In the genomic region with DNA sequence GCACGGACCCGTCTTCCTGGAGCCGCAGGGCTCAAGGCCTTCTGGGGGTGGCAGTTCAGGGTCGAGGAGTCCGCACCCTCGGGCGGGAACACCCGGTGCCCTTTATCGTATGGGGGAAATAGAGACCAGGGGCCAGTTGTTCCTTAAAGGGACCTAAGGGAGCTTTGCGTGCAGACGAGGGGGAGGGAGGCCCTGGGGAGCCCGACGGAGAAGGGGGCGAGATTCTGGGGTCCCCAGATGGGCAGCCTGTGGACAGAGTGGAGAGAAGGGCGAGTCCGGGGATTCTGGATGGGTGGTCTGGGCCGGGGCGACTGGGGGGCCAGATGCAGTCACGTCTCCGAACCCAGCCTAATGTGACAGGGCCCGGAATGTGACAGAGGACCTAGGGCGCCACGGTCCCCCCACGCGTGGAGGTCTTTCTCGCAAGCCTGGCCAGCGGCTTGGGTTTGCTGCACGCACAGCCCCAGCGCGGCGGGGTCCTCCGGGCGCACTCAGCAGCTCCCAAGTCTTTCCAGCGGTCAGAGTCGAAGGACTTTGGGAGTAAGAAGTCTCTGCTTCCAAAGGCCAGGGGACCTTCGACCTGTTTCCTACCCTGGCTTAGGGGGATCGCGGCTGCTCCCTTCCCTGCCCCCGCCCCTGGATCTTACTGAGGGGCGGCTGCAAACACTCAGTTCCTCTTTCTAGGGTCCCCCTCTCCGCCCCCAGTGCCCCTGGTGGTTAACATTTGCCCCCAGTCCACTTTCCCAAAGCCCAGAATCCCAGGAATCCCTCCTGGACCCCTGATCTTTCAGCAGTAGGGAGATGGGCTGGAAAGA, we compare ENCODE assay signal across 8 cellular contexts. TPM values are rescaled to one million over a fixed set of nuclear protein-coding genes. Genes with fewer than 3 reads are reported as not detected.
A peak's percentile ranks its signal among the peaks of the same experiment; 100 is the strongest.
DNase-seq lines count a peak whose midpoint lies in the region; ATAC-seq, FAIRE-seq and TF ChIP-seq lines count a peak whose summit lies in the region.
"Had no signal": no experiment of that assay in that cellular context is flagged by ENCODE, and none has a peak within 500 bp of the region (broad histone marks: within the 10 kb centered on the region; RNA-seq: fewer than 3 reads in every experiment).

No MANE protein-coding gene starts in this region.

- H3K27ac ChIP-seq in HepG2 (ENCODE audit: extremely low read length, insufficient read depth, low read length), result no peak overlapping the region
- no peak overlapping the region for H3K27ac ChIP-seq in testis

- peaks cover 7% of the 10 kb centered on the region for H3K36me3 Mint-ChIP-seq in MCF 10A (ENCODE audit: insufficient read depth, unreplicated experiment)

- in situ Hi-C loops in HepG2 (cut with HindIII; ENCODE audit: extremely low pct_ligation_motif_present, low pct_unique_long_range_greater_than_20kb), result no loop called here

- TF ChIP-seq RAD21 in HepG2 (CRISPR knock-in tag; IDR thresholded peaks at IDR 0.05), result no peak

- peak overlapping the region; percentile 87 for H3K4me2 ChIP-seq in Loucy (ENCODE audit: low read depth, low read length, poor library complexity, severe bottlenecking)
- H3K4me2 ChIP-seq in HepG2 (ENCODE audit: low read depth, low read length), result peak overlapping the region; percentile 85

- H3K27me3 Mint-ChIP-seq in MCF 10A (ENCODE audit: insufficient read depth, unreplicated experiment), result no peaks in the 10 kb centered on the region

- H3K9ac ChIP-seq in Loucy (ENCODE audit: low read depth, low read length, poor library complexity, severe bottlenecking) (peak overlapping the region; percentile 83), HepG2 (ENCODE audit: insufficient read depth, low read depth, low read length) (peak overlapping the region; percentile 39; the same call in 1 of the 2 replicates)

- no peak overlapping the region for H3K27ac Mint-ChIP-seq in MCF 10A (ENCODE audit: low read depth, unreplicated experiment)

- WGBS in HepG2 (ENCODE audit: low lambda C conversion rate), result 18% methylated on average over 19 of the region's 41 CpGs
- 28 to 35% methylated on average over 24 to 38 of the region's 41 CpGs for WGBS in testis, 2 donors

- no peaks in the 10 kb centered on the region for H3K9me2 ChIP-seq in Loucy (replicated peaks; ENCODE audit: low read depth, low read length)

- peaks cover 8% of the 10 kb centered on the region for H3K4me1 Mint-ChIP-seq in MCF 10A (ENCODE audit: insufficient read depth, unreplicated experiment)

- TF ChIP-seq EP300 in HepG2 (IDR thresholded peaks at IDR 0.05; ENCODE audit: low read depth in 2 of 2, low read length in 2 of 2), result no peak
- TF ChIP-seq EP300 in HepG2 (CRISPR knock-in tag; IDR thresholded peaks at IDR 0.05; ENCODE audit: borderline replicate concordance), result no peak

- H3K4me3 Mint-ChIP-seq in MCF 10A (ENCODE audit: unreplicated experiment), result peak overlapping the region; percentile 56

- intact Hi-C loops in MCF 10A (cut with micrococcal nuclease), result no loop called here
- intact Hi-C loops in HepG2 (cut with micrococcal nuclease; ENCODE audit: unreplicated experiment), result no loop called here
- intact Hi-C loops in testis (cut with DNase I; ENCODE audit: low total_unique reads), result no loop called here

- no peaks in the 10 kb centered on the region for H3K9me3 Mint-ChIP-seq in MCF 10A (ENCODE audit: unreplicated experiment)

- POLR2A ChIA-PET in MCF 10A (lab: Yijun Ruan, JAX) (no interaction called here), HepG2 (lab: Yijun Ruan, JAX) (no interaction called here)

- DNase-seq in MCF 10A (ENCODE audit: unreplicated experiment) (no peak), HepG2 (ENCODE audit: low spot score) (no peak), testis (no peak), NCI-H748 (lab: John Stamatoyannopoulos, UW; ENCODE audit: unreplicated experiment) (no peak), NCI-H2081 treated with DMSO at 0.1 percent for 48 hours (lab: John Stamatoyannopoulos, UW) (no peak)
- DNase-seq: NCI-H524 treated with DMSO at 0.1 percent for 48 hours had no signal

- H3F3A ChIP-seq in Loucy (ENCODE audit: low read depth), result peaks cover 16% of the 10 kb centered on the region

- H3K79me2 ChIP-seq in Loucy (ENCODE audit: insufficient read depth, low read length) (peaks cover 39% of the 10 kb centered on the region), HepG2 (ENCODE audit: insufficient read depth, low read length) (no peaks in the 10 kb centered on the region)

- BruUV-seq in MCF 10A (replicated peaks; lab: Mats Ljungman, UMichigan), result no TSS peak
- no TSS peak for BruUV-seq in HepG2 (replicated peaks; lab: Mats Ljungman, UMichigan)

- H3K4me3 ChIP-seq in Loucy (ENCODE audit: low read length, poor library complexity, severe bottlenecking) (peak overlapping the region; percentile 79), HepG2 (replicated peaks in 1 of 3; ENCODE audit: insufficient read depth in 1 of 3, low read depth in 2 of 3, low read length in 3 of 3) (peak overlapping the region; percentile 38 to 71 (median 42)), testis (peak overlapping the region; percentile 47 to 59)

- no peak for FAIRE-seq in HepG2 (lab: Jason Lieb, UNC)

- TF ChIP-seq POLR2A in HepG2 (IDR thresholded peaks at IDR 0.05; ENCODE audit: insufficient read depth in 1 of 2, low read depth in 2 of 2, low read length in 2 of 2), result no peak
- TF ChIP-seq POLR2A in testis (IDR thresholded peaks at IDR 0.05), result no peak

- H2AFZ ChIP-seq in Loucy (ENCODE audit: low read length) (peak overlapping the region; percentile 83), HepG2 (ENCODE audit: low read length) (no peak overlapping the region)

- peaks cover 57% of the 10 kb centered on the region for H3K4me1 ChIP-seq in Loucy (ENCODE audit: insufficient read depth, low read length, poor library complexity, severe bottlenecking)
- peaks cover 23% of the 10 kb centered on the region for H3K4me1 ChIP-seq in HepG2 (ENCODE audit: insufficient read depth, low read length)
- peaks cover 12% of the 10 kb centered on the region for H3K4me1 ChIP-seq in testis

- TF ChIP-seq CTCF in Loucy (conservative IDR thresholded peaks at IDR 0.05; ENCODE audit: low read length) (no peak), MCF 10A (IDR thresholded peaks at IDR 0.05; ENCODE audit: unreplicated experiment) (no peak), HepG2 (CRISPR knock-in tag; IDR thresholded peaks at IDR 0.05) (no peak), testis (IDR thresholded peaks at IDR 0.05) (no peak)

- H3K27me3 ChIP-seq in Loucy (ENCODE audit: insufficient read depth, low read length, poor library complexity, severe bottlenecking) (no peaks in the 10 kb centered on the region), HepG2 (ENCODE audit: control insufficient read depth in 1 of 2, insufficient read depth in 2 of 2, low read length in 2 of 2) (peaks cover 8 to 43% of the 10 kb centered on the region in 2 experiments), testis (no peaks in the 10 kb centered on the region)

- CTCF ChIA-PET in MCF 10A (lab: Yijun Ruan, JAX) (interaction anchor here (0.6 kb wide), 1 partner anchor 281 kb away, joined by 3 read pairs; no protein-coding TSS in a partner anchor), HepG2 (lab: Yijun Ruan, JAX; ENCODE audit: low intra/inter-chr PET ratio, low total read pairs) (no interaction called here)

- H4K20me1 ChIP-seq in Loucy (ENCODE audit: insufficient read depth, low read length, poor library complexity, severe bottlenecking) (no peaks in the 10 kb centered on the region), HepG2 (ENCODE audit: insufficient read depth, low read length) (peaks cover 4% of the 10 kb centered on the region; the same call in 1 of the 2 replicates)

- H3K36me3 ChIP-seq in Loucy (ENCODE audit: insufficient read depth, low read length), result no peaks in the 10 kb centered on the region
- H3K36me3 ChIP-seq in HepG2 (replicated peaks in 1 of 2; ENCODE audit: control insufficient read depth in 1 of 2, insufficient read depth in 2 of 2, low read length in 2 of 2), result no peaks in the 10 kb centered on the region
- H3K36me3 ChIP-seq in testis (ENCODE audit: low read depth, missing control alignments), result no peaks in the 10 kb centered on the region

- H3K9me3 ChIP-seq in Loucy (ENCODE audit: insufficient read depth, low read depth, low read length) (no peaks in the 10 kb centered on the region), HepG2 (ENCODE audit: low read length) (no peaks in the 10 kb centered on the region), testis (no peaks in the 10 kb centered on the region)

- ATAC-seq in HepG2, result peak; percentile 11
- ATAC-seq in GM21360 (IDR thresholded peaks at IDR 0.05; ENCODE audit: unreplicated experiment), result no peak

RNA-seq across cellular contexts. Expression of gene TUBA8, which starts 0.5 kb away (rescaled TPM):
- total RNA-seq in MCF 10A (2022) (0.66 TPM in 1 of 2 replicates, not detected in the other), HepG2 (2016; rRNA removed; fragmentation: Illumina TruSeq; extraction: Trizol) (0.17 and 0.35 TPM in 2 replicates), testis (10 to 100 TPM; 17.2 to 60.5 TPM)
- 0.62 and 0.91 TPM in 2 replicates for total RNA-seq in HepG2 (2016; cell fraction: cytosol; rRNA removed; fragmentation: Illumina TruSeq; extraction: Trizol; ENCODE audit: low read depth)
- 0.09 and 0.39 TPM in 2 replicates for total RNA-seq in HepG2 (2016; cell fraction: insoluble cytoplasmic fraction; rRNA removed; fragmentation: Illumina TruSeq; extraction: Trizol)
- total RNA-seq in HepG2 (2016; cell fraction: membrane; rRNA removed; fragmentation: Illumina TruSeq; extraction: Trizol), result 0.62 and 0.79 TPM in 2 replicates
- total RNA-seq in HepG2 (2016; cell fraction: nucleus; rRNA removed; fragmentation: Illumina TruSeq; extraction: Trizol), result 0.34 and 0.53 TPM in 2 replicates
- polyA plus RNA-seq in HepG2 (2011; rRNA removed) (0.69 and 0.80 TPM in 2 replicates), testis (ENCODE audit: insufficient read depth, low read depth, low replicate concordance) (66.6 TPM)
- polyA plus RNA-seq in HepG2 (2011; cell fraction: cytosol; rRNA removed), result 0.56 and 0.67 TPM in 2 replicates
- 1.7 and 1.8 TPM in 2 replicates for polyA plus RNA-seq in HepG2 (2011; cell fraction: nucleus; rRNA removed)
- 0.86 and 1.1 TPM in 2 replicates for polyA plus RNA-seq in HepG2 (2012)
- 0.73 and 0.76 TPM in 2 replicates for polyA plus RNA-seq in HepG2 (2016; cell fraction: cytosol; fragmentation: Illumina TruSeq; extraction: Trizol; ENCODE audit: low read depth)
- 0.26 and 0.31 TPM in 2 replicates for polyA plus RNA-seq in HepG2 (2016; cell fraction: insoluble cytoplasmic fraction; fragmentation: Illumina TruSeq; extraction: Trizol; ENCODE audit: low read depth)
- polyA plus RNA-seq in HepG2 (2016; cell fraction: membrane; fragmentation: Illumina TruSeq; extraction: Trizol; ENCODE audit: low read depth), result 0.96 and 1.0 TPM in 2 replicates
- polyA plus RNA-seq in HepG2 (2016; cell fraction: nucleus; fragmentation: Illumina TruSeq; extraction: Trizol; ENCODE audit: insufficient read depth, low read depth), result 0.85 and 1.3 TPM in 2 replicates
- 0.52 and 4.5 TPM in 2 replicates for polyA minus RNA-seq in HepG2 (2011; rRNA and poly(A)+ RNA removed; ENCODE audit: low replicate concordance)
- not detected in 2 replicates for polyA minus RNA-seq in HepG2 (2011; cell fraction: cytosol; rRNA and poly(A)+ RNA removed)
- 0.50 and 0.90 TPM in 2 replicates for polyA minus RNA-seq in HepG2 (2011; cell fraction: nucleus; rRNA and poly(A)+ RNA removed)

RNA-seq across cellular contexts. Expression of gene PEX26, which starts 33.4 kb away (rescaled TPM):
- 41.0 and 47.1 TPM in 2 replicates for total RNA-seq in MCF 10A (2022)
- total RNA-seq in HepG2 (2016; rRNA removed; fragmentation: Illumina TruSeq; extraction: Trizol), result 25.1 and 30.6 TPM in 2 replicates
- 3.6 and 6.1 TPM in 2 replicates for total RNA-seq in HepG2 (2016; cell fraction: cytosol; rRNA removed; fragmentation: Illumina TruSeq; extraction: Trizol; ENCODE audit: low read depth)
- 26.6 and 27.5 TPM in 2 replicates for total RNA-seq in HepG2 (2016; cell fraction: insoluble cytoplasmic fraction; rRNA removed; fragmentation: Illumina TruSeq; extraction: Trizol)
- 23.5 and 27.1 TPM in 2 replicates for total RNA-seq in HepG2 (2016; cell fraction: membrane; rRNA removed; fragmentation: Illumina TruSeq; extraction: Trizol)
- total RNA-seq in HepG2 (2016; cell fraction: nucleus; rRNA removed; fragmentation: Illumina TruSeq; extraction: Trizol), result 13.8 and 17.8 TPM in 2 replicates
- 10.6 and 15.4 TPM in 2 replicates for polyA plus RNA-seq in HepG2 (2011; rRNA removed)
- 12.4 and 12.5 TPM in 2 replicates for polyA plus RNA-seq in HepG2 (2011; cell fraction: cytosol; rRNA removed)
- polyA plus RNA-seq in HepG2 (2011; cell fraction: nucleus; rRNA removed), result 13.5 and 14.8 TPM in 2 replicates
- polyA plus RNA-seq in HepG2 (2012), result 13.4 and 14.4 TPM in 2 replicates
- polyA plus RNA-seq in HepG2 (2016; cell fraction: cytosol; fragmentation: Illumina TruSeq; extraction: Trizol; ENCODE audit: low read depth), result 4.6 and 6.3 TPM in 2 replicates
- polyA plus RNA-seq in HepG2 (2016; cell fraction: insoluble cytoplasmic fraction; fragmentation: Illumina TruSeq; extraction: Trizol; ENCODE audit: low read depth), result 25.9 and 26.3 TPM in 2 replicates
- polyA plus RNA-seq in HepG2 (2016; cell fraction: membrane; fragmentation: Illumina TruSeq; extraction: Trizol; ENCODE audit: low read depth), result 15.8 and 17.3 TPM in 2 replicates
- polyA plus RNA-seq in HepG2 (2016; cell fraction: nucleus; fragmentation: Illumina TruSeq; extraction: Trizol; ENCODE audit: insufficient read depth, low read depth), result 17.9 and 18.6 TPM in 2 replicates
- 35.9 and 42.8 TPM in 2 replicates for polyA minus RNA-seq in HepG2 (2011; rRNA and poly(A)+ RNA removed; ENCODE audit: low replicate concordance)
- polyA minus RNA-seq in HepG2 (2011; cell fraction: cytosol; rRNA and poly(A)+ RNA removed), result 9.6 and 11.4 TPM in 2 replicates
- 11.6 and 14.2 TPM in 2 replicates for polyA minus RNA-seq in HepG2 (2011; cell fraction: nucleus; rRNA and poly(A)+ RNA removed)
- total RNA-seq in testis, result 10 to 100 TPM; 29.1 to 33.4 TPM
- 16.8 TPM for polyA plus RNA-seq in testis (ENCODE audit: insufficient read depth, low read depth, low replicate concordance)

RNA-seq across cellular contexts. Expression of gene USP18, which starts 38.8 kb away (rescaled TPM):
- 2.1 TPM in 2 replicates for total RNA-seq in MCF 10A (2022)
- total RNA-seq in HepG2 (2016; rRNA removed; fragmentation: Illumina TruSeq; extraction: Trizol), result 32.1 and 41.5 TPM in 2 replicates
- 14.5 and 16.4 TPM in 2 replicates for total RNA-seq in HepG2 (2016; cell fraction: cytosol; rRNA removed; fragmentation: Illumina TruSeq; extraction: Trizol; ENCODE audit: low read depth)
- total RNA-seq in HepG2 (2016; cell fraction: insoluble cytoplasmic fraction; rRNA removed; fragmentation: Illumina TruSeq; extraction: Trizol), result 32.5 and 37.7 TPM in 2 replicates
- total RNA-seq in HepG2 (2016; cell fraction: membrane; rRNA removed; fragmentation: Illumina TruSeq; extraction: Trizol), result 29.9 and 37.7 TPM in 2 replicates
- 12.8 and 15.8 TPM in 2 replicates for total RNA-seq in HepG2 (2016; cell fraction: nucleus; rRNA removed; fragmentation: Illumina TruSeq; extraction: Trizol)
- polyA plus RNA-seq in HepG2 (2011; rRNA removed), result 25.6 and 26.3 TPM in 2 replicates
- 24.2 and 27.8 TPM in 2 replicates for polyA plus RNA-seq in HepG2 (2011; cell fraction: cytosol; rRNA removed)
- polyA plus RNA-seq in HepG2 (2011; cell fraction: nucleus; rRNA removed), result 15.2 and 21.0 TPM in 2 replicates
- polyA plus RNA-seq in HepG2 (2012), result 22.4 and 23.6 TPM in 2 replicates
- polyA plus RNA-seq in HepG2 (2016; cell fraction: cytosol; fragmentation: Illumina TruSeq; extraction: Trizol; ENCODE audit: low read depth), result 10.5 and 15.8 TPM in 2 replicates
- 32.8 and 34.6 TPM in 2 replicates for polyA plus RNA-seq in HepG2 (2016; cell fraction: insoluble cytoplasmic fraction; fragmentation: Illumina TruSeq; extraction: Trizol; ENCODE audit: low read depth)
- 19.7 and 26.1 TPM in 2 replicates for polyA plus RNA-seq in HepG2 (2016; cell fraction: membrane; fragmentation: Illumina TruSeq; extraction: Trizol; ENCODE audit: low read depth)
- polyA plus RNA-seq in HepG2 (2016; cell fraction: nucleus; fragmentation: Illumina TruSeq; extraction: Trizol; ENCODE audit: insufficient read depth, low read depth), result 22.7 and 24.5 TPM in 2 replicates
- 4.3 and 19.3 TPM in 2 replicates for polyA minus RNA-seq in HepG2 (2011; rRNA and poly(A)+ RNA removed; ENCODE audit: low replicate concordance)
- 9.7 and 11.2 TPM in 2 replicates for polyA minus RNA-seq in HepG2 (2011; cell fraction: cytosol; rRNA and poly(A)+ RNA removed)
- 6.1 and 8.6 TPM in 2 replicates for polyA minus RNA-seq in HepG2 (2011; cell fraction: nucleus; rRNA and poly(A)+ RNA removed)
- 1 to 10 TPM; 5.9 to 6.8 TPM for total RNA-seq in testis
- polyA plus RNA-seq in testis (ENCODE audit: insufficient read depth, low read depth, low replicate concordance), result 5.4 TPM

Comparison
In these comparisons a context has a peak if more than half of its experiments do, and no peak if none do; other contexts are left out.
1. RNA of gene TUBA8, which starts 0.5 kb away (total RNA-seq): 17.2 to 60.5 TPM in testis; 0.09 to 0.91 TPM in HepG2 and 0.66 TPM in MCF 10A; every median in the first group is over 4 times any median in the second.
2. Peak in every context shown above with its lines, with median percentiles within 50 percentile points of each other: H3K4me3 ChIP-seq.